Comparison of ENCODE assay signal across 22 cellular contexts in the genomic region with DNA sequence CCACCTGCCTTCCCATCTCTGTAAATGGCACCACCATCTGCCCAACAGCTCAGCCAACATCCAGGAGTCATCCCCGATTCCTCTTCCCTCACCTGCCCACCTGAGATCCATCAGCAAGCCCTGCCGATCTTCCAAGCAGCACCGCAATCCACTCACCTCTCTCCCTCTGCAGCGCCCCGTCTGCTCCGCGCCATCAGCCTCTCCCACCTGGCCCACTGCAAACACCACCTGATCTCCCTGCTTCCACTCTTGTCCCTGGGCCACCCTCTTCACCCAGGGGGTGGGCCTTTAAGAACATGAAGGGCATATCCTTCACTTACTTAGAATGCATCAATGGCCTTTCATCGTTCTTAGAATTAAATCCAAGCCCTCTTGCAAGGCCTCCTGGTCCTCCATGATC.
DNase-seq lines count a peak whose midpoint lies in the region; ATAC-seq, FAIRE-seq and TF ChIP-seq lines count a peak whose summit lies in the region.
"Had no signal": no experiment of that assay in that cellular context is flagged by ENCODE, and none has a peak within 500 bp of the region (broad histone marks: within the 10 kb centered on the region; RNA-seq: fewer than 3 reads in every experiment).

No MANE protein-coding gene starts in this region.

- H4K5ac ChIP-seq in H9 (ENCODE audit: insufficient read length, low read depth, low read length): no peak overlapping the region

- no peak overlapping the region for H3K4me3 Mint-ChIP-seq in H9
- no peak overlapping the region for H3K4me3 Mint-ChIP-seq in activated T-helper 1 cell treated with anti-CD3 and anti-CD28 coated beads, Interleukin-12 subunit alpha, Interleukin-12 subunit beta, Interleukin-2, Interleukin-4 antibody, amounts not matched to agents 30 ng/mL and 10 ng/mL and 1 ng/mL, durations not matched to agents 14 hours and 24 hours and 36 hours
- H3K4me3 Mint-ChIP-seq: CD4-positive, alpha-beta T cell; GM23338; HFFc6 had no signal

- no peak overlapping the region for H3K23ac ChIP-seq in H9 (ENCODE audit: insufficient read length, low read depth, low read length)

- no CpG with 5 or more reads among the region's 8 CpGs for WGBS in H9 (ENCODE audit: extremely low coverage, insufficient read length, low lambda C conversion rate)

- no peak overlapping the region for H2BK15ac ChIP-seq in H9 (ENCODE audit: low read depth, low read length)

- no peak overlapping the region for H3K4me3 ChIP-seq in RWPE2 (ENCODE audit: severe bottlenecking)
- H3K4me3 ChIP-seq: GM23338 had no signal

- no peak for TF ChIP-seq CTCF in H9 (conservative IDR thresholded peaks at IDR 0.05)
- no peak for TF ChIP-seq CTCF in RWPE2 (IDR thresholded peaks at IDR 0.05; ENCODE audit: poor library complexity, severe bottlenecking)
- TF ChIP-seq CTCF in GM20000 (IDR thresholded peaks at IDR 0.05; ENCODE audit: extremely low read depth, missing control alignments): no peak

- H2BK20ac ChIP-seq in H9 (ENCODE audit: low read depth, low read length, poor library complexity, severe bottlenecking): no peak overlapping the region

- H3K27ac ChIP-seq in H9 (ENCODE audit: insufficient read length, low read depth, low read length) (no peak overlapping the region), RWPE2 (ENCODE audit: poor library complexity, severe bottlenecking) (no peak overlapping the region)
- H3K27ac ChIP-seq: C4-2B had no signal

- no peak for DNase-seq in H9
- DNase-seq in HTR-8/SVneo (ENCODE audit: insufficient read length, low spot score): no peak
- DNase-seq in RWPE2 (ENCODE audit: low spot score): peak; percentile 68
- peak; percentile 68 for DNase-seq in posterior vena cava (ENCODE audit: low spot score)
- no peak for DNase-seq in activated T-helper 1 cell treated with anti-CD3 and anti-CD28 coated beads, Interleukin-12 subunit alpha, Interleukin-12 subunit beta, Interleukin-2, Interleukin-4 antibody, amounts not matched to agents 30 ng/mL and 10 ng/mL and 1 ng/mL, durations not matched to agents 14 hours and 24 hours and 36 hours (ENCODE audit: low spot score)
- no peak for DNase-seq in GM20000 (ENCODE audit: low spot score)
- DNase-seq in DMS153 (lab: John Stamatoyannopoulos, UW): no peak
- DNase-seq: ACHN; AML-193; Caco-2; CD4-positive, alpha-beta T cell; GDM1; HFFc6 had no signal

- no peaks in the 10 kb centered on the region; a peak in 1 of 4 replicates for H3K4me1 Mint-ChIP-seq in H9
- H3K4me1 Mint-ChIP-seq in activated T-helper 1 cell treated with anti-CD3 and anti-CD28 coated beads, Interleukin-12 subunit alpha, Interleukin-12 subunit beta, Interleukin-2, Interleukin-4 antibody, amounts not matched to agents 30 ng/mL and 10 ng/mL and 1 ng/mL, durations not matched to agents 14 hours and 24 hours and 36 hours (ENCODE audit: low read depth): no peaks in the 10 kb centered on the region
- H3K4me1 Mint-ChIP-seq: GM23338 had no signal

- ATAC-seq in RWPE2 (ENCODE audit: low read depth) (no peak), HG02852 (IDR thresholded peaks at IDR 0.05; ENCODE audit: unreplicated experiment) (no peak)
- ATAC-seq: GM23338, HCT116 had no signal

- no peak overlapping the region for H3K56ac ChIP-seq in H9 (ENCODE audit: insufficient read length, low read depth, low read length)

- H3K9me3 ChIP-seq in H9 (ENCODE audit: control insufficient read depth, low read depth, low read length) (no peaks in the 10 kb centered on the region), RWPE2 (ENCODE audit: severe bottlenecking) (no peaks in the 10 kb centered on the region)
- H3K9me3 ChIP-seq: Caco-2 had no signal

- no peak overlapping the region for H2BK120ac ChIP-seq in H9 (ENCODE audit: low read depth, low read length, poor library complexity, severe bottlenecking)

- H3K4me2 ChIP-seq in H9 (ENCODE audit: insufficient read depth, insufficient read length, low read length): no peak overlapping the region
- H3K4me2 ChIP-seq: GM23338 had no signal

- H3K9ac ChIP-seq in H9 (ENCODE audit: extremely low read depth, insufficient read length, low read length): no peak overlapping the region

- no peak overlapping the region for H2BK12ac ChIP-seq in H9 (ENCODE audit: insufficient read length, low read depth, low read length)

- H3K4me1 ChIP-seq in H9 (ENCODE audit: insufficient read depth, low read length) (no peaks in the 10 kb centered on the region), RWPE2 (ENCODE audit: insufficient read depth, poor library complexity, severe bottlenecking) (no peaks in the 10 kb centered on the region)
- H3K4me1 ChIP-seq: Caco-2 had no signal

- no peak overlapping the region for H3K14ac ChIP-seq in H9 (ENCODE audit: insufficient read depth, low read length)

- no peaks in the 10 kb centered on the region for H3K79me1 ChIP-seq in H9 (ENCODE audit: insufficient read depth, low read depth, low read length, poor library complexity, severe bottlenecking)

- no peaks in the 10 kb centered on the region; a peak in 2 of 7 replicates for H3K36me3 Mint-ChIP-seq in H9 (ENCODE audit: insufficient read depth in 1 of 3, low read depth in 3 of 3)
- H3K36me3 Mint-ChIP-seq in activated T-helper 1 cell treated with anti-CD3 and anti-CD28 coated beads, Interleukin-12 subunit alpha, Interleukin-12 subunit beta, Interleukin-2, Interleukin-4 antibody, amounts not matched to agents 30 ng/mL and 10 ng/mL and 1 ng/mL, durations not matched to agents 14 hours and 24 hours and 36 hours (ENCODE audit: low read depth): no peaks in the 10 kb centered on the region

- H3K36me3 ChIP-seq in RWPE2 (ENCODE audit: low read depth): no peaks in the 10 kb centered on the region

- H3K27me3 Mint-ChIP-seq in H9 (ENCODE audit: low read depth): peaks cover 2% of the 10 kb centered on the region
- peaks cover 5% of the 10 kb centered on the region for H3K27me3 Mint-ChIP-seq in activated T-helper 1 cell treated with anti-CD3 and anti-CD28 coated beads, Interleukin-12 subunit alpha, Interleukin-12 subunit beta, Interleukin-2, Interleukin-4 antibody, amounts not matched to agents 30 ng/mL and 10 ng/mL and 1 ng/mL, durations not matched to agents 14 hours and 24 hours and 36 hours (ENCODE audit: insufficient read depth)

- no peak overlapping the region for H3K18ac ChIP-seq in H9 (ENCODE audit: insufficient read length, low read depth, low read length)

- no peaks in the 10 kb centered on the region; a peak in 2 of 5 replicates for H3K9me3 Mint-ChIP-seq in H9
- no peaks in the 10 kb centered on the region for H3K9me3 Mint-ChIP-seq in activated T-helper 1 cell treated with anti-CD3 and anti-CD28 coated beads, Interleukin-12 subunit alpha, Interleukin-12 subunit beta, Interleukin-2, Interleukin-4 antibody, amounts not matched to agents 30 ng/mL and 10 ng/mL and 1 ng/mL, durations not matched to agents 14 hours and 24 hours and 36 hours
- H3K9me3 Mint-ChIP-seq: CD4-positive, alpha-beta T cell had no signal

- H4K8ac ChIP-seq in H9 (replicated peaks; ENCODE audit: insufficient read length, low read depth, low read length): no peak overlapping the region

- H3K27me3 ChIP-seq in H9 (ENCODE audit: insufficient read depth, low read length) (no peaks in the 10 kb centered on the region), RWPE2 (ENCODE audit: insufficient read depth, poor library complexity, severe bottlenecking) (no peaks in the 10 kb centered on the region)

- no peak overlapping the region for H2AK5ac ChIP-seq in H9 (ENCODE audit: insufficient read length, low read length)

- H3K27ac Mint-ChIP-seq in H9: peak overlapping the region in 2 of 3 experiments; percentile 13 to 54; a peak in 2 of 7 replicates
- no peak overlapping the region for H3K27ac Mint-ChIP-seq in activated T-helper 1 cell treated with anti-CD3 and anti-CD28 coated beads, Interleukin-12 subunit alpha, Interleukin-12 subunit beta, Interleukin-2, Interleukin-4 antibody, amounts not matched to agents 30 ng/mL and 10 ng/mL and 1 ng/mL, durations not matched to agents 14 hours and 24 hours and 36 hours
- H3K27ac Mint-ChIP-seq: CD4-positive, alpha-beta T cell; GM23338; HFFc6 had no signal

- H3K79me2 ChIP-seq in H9 (ENCODE audit: insufficient read depth, low read length): no peaks in the 10 kb centered on the region

- H4K91ac ChIP-seq in H9 (ENCODE audit: insufficient read length, low read depth, low read length): no peak overlapping the region

- H3T11ph ChIP-seq in H9 (ENCODE audit: low read length): no peak overlapping the region

- intact Hi-C loops in posterior vena cava (cut with DNase I): no loop called here
- intact Hi-C loops in activated T-helper 1 cell treated with anti-CD3 and anti-CD28 coated beads, Interleukin-12 subunit alpha, Interleukin-12 subunit beta, Interleukin-2, Interleukin-4 antibody, amounts not matched to agents 30 ng/mL and 10 ng/mL and 1 ng/mL, durations not matched to agents 14 hours and 24 hours and 36 hours (cut with micrococcal nuclease): no loop called here

- H3K23me2 ChIP-seq in H9 (ENCODE audit: insufficient read length, low read depth, low read length, poor library complexity, severe bottlenecking): no peaks in the 10 kb centered on the region

- H2AFZ ChIP-seq in H9 (ENCODE audit: low read length): no peak overlapping the region
- H2AFZ ChIP-seq: GM23338 had no signal

- H2BK5ac ChIP-seq in H9 (ENCODE audit: insufficient read length, low read length): no peak overlapping the region

- H3K4ac ChIP-seq in H9 (ENCODE audit: low read depth, low read length): no peak overlapping the region

- H4K20me1 ChIP-seq in H9 (ENCODE audit: control insufficient read depth, insufficient read depth, insufficient read length): no peaks in the 10 kb centered on the region

- FAIRE-seq in HTR-8/SVneo (lab: Jason Lieb, UNC): peak; percentile 9
- FAIRE-seq: A204.1, D721Med, GM12892, GM18507, H54 had no signal

Comparison
In these comparisons a context has a peak if more than half of its experiments do, and no peak if none do; other contexts are left out.
1. DNase-seq: peak in RWPE2 (single experiment) and posterior vena cava (single experiment); none in H9 (single experiment), HTR-8/SVneo (single experiment), activated T-helper 1 cell treated with anti-CD3 and anti-CD28 coated beads, Interleukin-12 subunit alpha, Interleukin-12 subunit beta, Interleukin-2, Interleukin-4 antibody, amounts not matched to agents 30 ng/mL and 10 ng/mL and 1 ng/mL, durations not matched to agents 14 hours and 24 hours and 36 hours (single experiment), GM20000 (single experiment) and DMS153 (single experiment).